1 cellular context compared by ENCODE assay signal in the genomic region with DNA sequence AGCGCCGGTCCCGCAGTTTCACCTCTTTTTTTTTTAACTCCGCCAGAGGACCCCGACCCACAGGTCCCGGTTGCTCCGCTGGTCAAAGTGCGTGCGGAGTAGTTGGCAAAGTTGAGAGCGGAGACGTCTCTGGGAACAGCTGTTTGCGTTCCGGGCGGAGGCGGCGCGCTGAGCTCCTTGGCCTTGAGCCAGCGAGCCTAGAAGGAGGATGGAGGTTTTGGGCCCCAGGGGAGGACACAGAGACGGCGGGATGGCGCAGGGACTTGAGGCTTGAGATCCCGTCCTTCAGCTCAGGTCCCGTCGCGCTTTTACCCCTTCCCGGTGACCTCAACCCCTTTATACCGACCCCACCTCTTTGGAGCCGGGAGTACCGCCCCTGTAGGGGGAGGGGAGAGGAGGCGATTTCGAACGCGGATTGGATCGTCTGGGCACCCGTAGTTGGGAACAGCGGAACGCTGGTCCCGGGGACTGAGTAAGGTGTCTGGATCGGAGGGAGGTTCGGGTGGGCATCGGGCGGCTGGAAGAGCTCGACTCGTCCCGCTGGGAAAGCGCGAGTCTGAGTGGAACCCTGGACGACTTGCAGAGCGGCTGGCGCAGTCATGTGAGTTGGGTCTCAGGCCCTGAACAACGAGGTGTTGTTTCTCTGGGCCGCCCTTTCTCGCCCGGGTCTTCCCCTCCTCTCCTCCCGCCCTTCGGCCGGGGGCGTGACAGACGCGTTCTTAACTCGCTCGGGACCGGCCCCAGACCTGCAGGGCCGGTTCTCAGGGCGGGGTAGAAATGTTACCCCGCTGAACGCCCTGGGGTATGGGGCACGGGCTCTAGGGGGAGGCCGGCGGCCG.
TF ChIP-seq lines count a peak whose summit lies in the region.

A gene with protein sequence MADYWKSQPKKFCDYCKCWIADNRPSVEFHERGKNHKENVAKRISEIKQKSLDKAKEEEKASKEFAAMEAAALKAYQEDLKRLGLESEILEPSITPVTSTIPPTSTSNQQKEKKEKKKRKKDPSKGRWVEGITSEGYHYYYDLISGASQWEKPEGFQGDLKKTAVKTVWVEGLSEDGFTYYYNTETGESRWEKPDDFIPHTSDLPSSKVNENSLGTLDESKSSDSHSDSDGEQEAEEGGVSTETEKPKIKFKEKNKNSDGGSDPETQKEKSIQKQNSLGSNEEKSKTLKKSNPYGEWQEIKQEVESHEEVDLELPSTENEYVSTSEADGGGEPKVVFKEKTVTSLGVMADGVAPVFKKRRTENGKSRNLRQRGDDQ (plus strand): TSS at position 435 of the 839 bp plus-strand sequence. CDS start 165 bp downstream, at position 600.

TF ChIP-seq in HepG2, 621 proteins besides CTCF, POLR2A, EP300 and RAD21 (continued from another document and continues in another):
- TF ChIP-seq, protein P1, sequence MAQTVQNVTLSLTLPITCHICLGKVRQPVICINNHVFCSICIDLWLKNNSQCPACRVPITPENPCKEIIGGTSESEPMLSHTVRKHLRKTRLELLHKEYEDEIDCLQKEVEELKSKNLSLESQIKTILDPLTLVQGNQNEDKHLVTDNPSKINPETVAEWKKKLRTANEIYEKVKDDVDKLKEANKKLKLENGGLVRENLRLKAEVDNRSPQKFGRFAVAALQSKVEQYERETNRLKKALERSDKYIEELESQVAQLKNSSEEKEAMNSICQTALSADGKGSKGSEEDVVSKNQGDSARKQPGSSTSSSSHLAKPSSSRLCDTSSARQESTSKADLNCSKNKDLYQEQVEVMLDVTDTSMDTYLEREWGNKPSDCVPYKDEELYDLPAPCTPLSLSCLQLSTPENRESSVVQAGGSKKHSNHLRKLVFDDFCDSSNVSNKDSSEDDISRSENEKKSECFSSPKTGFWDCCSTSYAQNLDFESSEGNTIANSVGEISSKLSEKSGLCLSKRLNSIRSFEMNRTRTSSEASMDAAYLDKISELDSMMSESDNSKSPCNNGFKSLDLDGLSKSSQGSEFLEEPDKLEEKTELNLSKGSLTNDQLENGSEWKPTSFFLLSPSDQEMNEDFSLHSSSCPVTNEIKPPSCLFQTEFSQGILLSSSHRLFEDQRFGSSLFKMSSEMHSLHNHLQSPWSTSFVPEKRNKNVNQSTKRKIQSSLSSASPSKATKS (CRISPR knock-in tag; IDR thresholded peaks at IDR 0.05), result peak; percentile 87; the same call in 1 of the 2 replicates
- TF ChIP-seq CENPT (CRISPR knock-in tag; IDR thresholded peaks at IDR 0.05; ENCODE audit: low read depth) (no peak), ZNF496 (CRISPR knock-in tag; IDR thresholded peaks at IDR 0.05; ENCODE audit: insufficient replicate concordance) (no peak), TRIM24 (CRISPR knock-in tag; IDR thresholded peaks at IDR 0.05) (no peak), ZZZ3 (CRISPR knock-in tag; IDR thresholded peaks at IDR 0.05; ENCODE audit: borderline replicate concordance) (peak; percentile 74; the same call in 1 of the 2 replicates), BRD4 (CRISPR knock-in tag; IDR thresholded peaks at IDR 0.05) (no peak), SIX4 (CRISPR knock-in tag; IDR thresholded peaks at IDR 0.05) (peak; percentile 16; the same call in 1 of the 2 replicates), ZNF558 (CRISPR knock-in tag; IDR thresholded peaks at IDR 0.05; ENCODE audit: borderline replicate concordance) (peak; percentile 87; the same call in 1 of the 2 replicates), MAFG (CRISPR knock-in tag; IDR thresholded peaks at IDR 0.05) (no peak), SMARCE1 (IDR thresholded peaks at IDR 0.05; ENCODE audit: borderline replicate concordance) (no peak), SMAD1 (CRISPR knock-in tag; IDR thresholded peaks at IDR 0.05; ENCODE audit: borderline replicate concordance, low read depth) (no peak), SMAD9 (CRISPR knock-in tag; IDR thresholded peaks at IDR 0.05) (no peak), RELA (CRISPR knock-in tag; IDR thresholded peaks at IDR 0.05) (no peak), RFX5 (IDR thresholded peaks at IDR 0.05; ENCODE audit: low read depth, low read length) (no peak), DPF2 (CRISPR knock-in tag; IDR thresholded peaks at IDR 0.05; ENCODE audit: borderline replicate concordance, low read depth) (0 out of 2 replicates have a peak, but pooled peaks have one; percentile 12), ZNF10 (CRISPR knock-in tag; IDR thresholded peaks at IDR 0.05; ENCODE audit: borderline replicate concordance, low read depth) (no peak), HDAC6 (IDR thresholded peaks at IDR 0.05; ENCODE audit: low read depth, low read length) (no peak), SCMH1 (CRISPR knock-in tag; IDR thresholded peaks at IDR 0.05; ENCODE audit: borderline replicate concordance) (no peak), KLF16 (CRISPR knock-in tag; IDR thresholded peaks at IDR 0.05) (peak in 1 of 2 experiments; percentile 87; a peak in 2 of 4 replicates), ZBTB21 (CRISPR knock-in tag; IDR thresholded peaks at IDR 0.05) (no peak), HDAC2 (CRISPR knock-in tag; IDR thresholded peaks at IDR 0.05) (peak; percentile 73), RNF2 (conservative IDR thresholded peaks at IDR 0.05; ENCODE audit: low read depth) (peak; percentile 64; the same call in 1 of the 2 replicates), NCOA5 (CRISPR knock-in tag; IDR thresholded peaks at IDR 0.05) (no peak), PPARG (CRISPR knock-in tag; conservative IDR thresholded peaks at IDR 0.05) (no peak), ZNF557 (CRISPR knock-in tag; IDR thresholded peaks at IDR 0.05) (no peak), ZNF616 (CRISPR knock-in tag; IDR thresholded peaks at IDR 0.05; ENCODE audit: low read depth) (no peak), MBNL3 (CRISPR knock-in tag; conservative IDR thresholded peaks at IDR 0.05) (no peak), ZBTB8A (CRISPR knock-in tag; IDR thresholded peaks at IDR 0.05; ENCODE audit: borderline replicate concordance, low read depth) (no peak), HNRNPH1 (optimal IDR thresholded peaks at IDR 0.05; ENCODE audit: low read depth, low read length) (peak; percentile 64), SUZ12 (IDR thresholded peaks at IDR 0.05; ENCODE audit: low read depth, low read length) (no peak), SRY (CRISPR knock-in tag; IDR thresholded peaks at IDR 0.05) (peak; percentile 70; the same call in 1 of the 2 replicates), JUN (CRISPR knock-in tag; IDR thresholded peaks at IDR 0.05) (no peak; the same call in 1 of the 2 replicates), MYNN (CRISPR knock-in tag; IDR thresholded peaks at IDR 0.05; ENCODE audit: low read depth) (no peak; the same call in 1 of the 2 replicates), ZNF547 (CRISPR knock-in tag; IDR thresholded peaks at IDR 0.05) (peak; percentile 72; the same call in 1 of the 2 replicates), ATM (IDR thresholded peaks at IDR 0.05; ENCODE audit: borderline replicate concordance) (no peak)
- TF ChIP-seq, protein P2, sequence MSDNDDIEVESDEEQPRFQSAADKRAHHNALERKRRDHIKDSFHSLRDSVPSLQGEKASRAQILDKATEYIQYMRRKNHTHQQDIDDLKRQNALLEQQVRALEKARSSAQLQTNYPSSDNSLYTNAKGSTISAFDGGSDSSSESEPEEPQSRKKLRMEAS (IDR thresholded peaks at IDR 0.05), result no peak
- TF ChIP-seq, protein P3, sequence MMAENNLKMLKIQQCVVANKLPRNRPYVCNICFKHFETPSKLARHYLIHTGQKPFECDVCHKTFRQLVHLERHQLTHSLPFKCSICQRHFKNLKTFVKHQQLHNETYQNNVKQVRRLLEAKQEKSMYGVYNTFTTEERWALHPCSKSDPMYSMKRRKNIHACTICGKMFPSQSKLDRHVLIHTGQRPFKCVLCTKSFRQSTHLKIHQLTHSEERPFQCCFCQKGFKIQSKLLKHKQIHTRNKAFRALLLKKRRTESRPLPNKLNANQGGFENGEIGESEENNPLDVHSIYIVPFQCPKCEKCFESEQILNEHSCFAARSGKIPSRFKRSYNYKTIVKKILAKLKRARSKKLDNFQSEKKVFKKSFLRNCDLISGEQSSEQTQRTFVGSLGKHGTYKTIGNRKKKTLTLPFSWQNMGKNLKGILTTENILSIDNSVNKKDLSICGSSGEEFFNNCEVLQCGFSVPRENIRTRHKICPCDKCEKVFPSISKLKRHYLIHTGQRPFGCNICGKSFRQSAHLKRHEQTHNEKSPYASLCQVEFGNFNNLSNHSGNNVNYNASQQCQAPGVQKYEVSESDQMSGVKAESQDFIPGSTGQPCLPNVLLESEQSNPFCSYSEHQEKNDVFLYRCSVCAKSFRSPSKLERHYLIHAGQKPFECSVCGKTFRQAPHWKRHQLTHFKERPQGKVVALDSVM (CRISPR knock-in tag; IDR thresholded peaks at IDR 0.05), result peak; percentile 57; the same call in 1 of the 2 replicates
- TF ChIP-seq, protein P4, sequence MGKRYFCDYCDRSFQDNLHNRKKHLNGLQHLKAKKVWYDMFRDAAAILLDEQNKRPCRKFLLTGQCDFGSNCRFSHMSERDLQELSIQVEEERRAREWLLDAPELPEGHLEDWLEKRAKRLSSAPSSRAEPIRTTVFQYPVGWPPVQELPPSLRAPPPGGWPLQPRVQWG (CRISPR knock-in tag; IDR thresholded peaks at IDR 0.05; ENCODE audit: borderline replicate concordance, low read depth), result no peak
- TF ChIP-seq, protein P5, sequence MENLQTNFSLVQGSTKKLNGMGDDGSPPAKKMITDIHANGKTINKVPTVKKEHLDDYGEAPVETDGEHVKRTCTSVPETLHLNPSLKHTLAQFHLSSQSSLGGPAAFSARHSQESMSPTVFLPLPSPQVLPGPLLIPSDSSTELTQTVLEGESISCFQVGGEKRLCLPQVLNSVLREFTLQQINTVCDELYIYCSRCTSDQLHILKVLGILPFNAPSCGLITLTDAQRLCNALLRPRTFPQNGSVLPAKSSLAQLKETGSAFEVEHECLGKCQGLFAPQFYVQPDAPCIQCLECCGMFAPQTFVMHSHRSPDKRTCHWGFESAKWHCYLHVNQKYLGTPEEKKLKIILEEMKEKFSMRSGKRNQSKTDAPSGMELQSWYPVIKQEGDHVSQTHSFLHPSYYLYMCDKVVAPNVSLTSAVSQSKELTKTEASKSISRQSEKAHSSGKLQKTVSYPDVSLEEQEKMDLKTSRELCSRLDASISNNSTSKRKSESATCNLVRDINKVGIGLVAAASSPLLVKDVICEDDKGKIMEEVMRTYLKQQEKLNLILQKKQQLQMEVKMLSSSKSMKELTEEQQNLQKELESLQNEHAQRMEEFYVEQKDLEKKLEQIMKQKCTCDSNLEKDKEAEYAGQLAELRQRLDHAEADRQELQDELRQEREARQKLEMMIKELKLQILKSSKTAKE (CRISPR knock-in tag; IDR thresholded peaks at IDR 0.05; ENCODE audit: borderline replicate concordance), result peak; percentile 67; the same call in 1 of the 2 replicates
- TF ChIP-seq, protein P6, sequence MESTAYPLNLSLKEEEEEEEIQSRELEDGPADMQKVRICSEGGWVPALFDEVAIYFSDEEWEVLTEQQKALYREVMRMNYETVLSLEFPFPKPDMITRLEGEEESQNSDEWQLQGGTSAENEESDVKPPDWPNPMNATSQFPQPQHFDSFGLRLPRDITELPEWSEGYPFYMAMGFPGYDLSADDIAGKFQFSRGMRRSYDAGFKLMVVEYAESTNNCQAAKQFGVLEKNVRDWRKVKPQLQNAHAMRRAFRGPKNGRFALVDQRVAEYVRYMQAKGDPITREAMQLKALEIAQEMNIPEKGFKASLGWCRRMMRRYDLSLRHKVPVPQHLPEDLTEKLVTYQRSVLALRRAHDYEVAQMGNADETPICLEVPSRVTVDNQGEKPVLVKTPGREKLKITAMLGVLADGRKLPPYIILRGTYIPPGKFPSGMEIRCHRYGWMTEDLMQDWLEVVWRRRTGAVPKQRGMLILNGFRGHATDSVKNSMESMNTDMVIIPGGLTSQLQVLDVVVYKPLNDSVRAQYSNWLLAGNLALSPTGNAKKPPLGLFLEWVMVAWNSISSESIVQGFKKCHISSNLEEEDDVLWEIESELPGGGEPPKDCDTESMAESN (CRISPR knock-in tag; conservative IDR thresholded peaks at IDR 0.05), result peak; percentile 58; the same call in 1 of the 2 replicates
- TF ChIP-seq, protein P7, sequence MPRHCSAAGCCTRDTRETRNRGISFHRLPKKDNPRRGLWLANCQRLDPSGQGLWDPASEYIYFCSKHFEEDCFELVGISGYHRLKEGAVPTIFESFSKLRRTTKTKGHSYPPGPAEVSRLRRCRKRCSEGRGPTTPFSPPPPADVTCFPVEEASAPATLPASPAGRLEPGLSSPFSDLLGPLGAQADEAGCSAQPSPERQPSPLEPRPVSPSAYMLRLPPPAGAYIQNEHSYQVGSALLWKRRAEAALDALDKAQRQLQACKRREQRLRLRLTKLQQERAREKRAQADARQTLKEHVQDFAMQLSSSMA (CRISPR knock-in tag; IDR thresholded peaks at IDR 0.05), result no peak
- TF ChIP-seq, protein P8, sequence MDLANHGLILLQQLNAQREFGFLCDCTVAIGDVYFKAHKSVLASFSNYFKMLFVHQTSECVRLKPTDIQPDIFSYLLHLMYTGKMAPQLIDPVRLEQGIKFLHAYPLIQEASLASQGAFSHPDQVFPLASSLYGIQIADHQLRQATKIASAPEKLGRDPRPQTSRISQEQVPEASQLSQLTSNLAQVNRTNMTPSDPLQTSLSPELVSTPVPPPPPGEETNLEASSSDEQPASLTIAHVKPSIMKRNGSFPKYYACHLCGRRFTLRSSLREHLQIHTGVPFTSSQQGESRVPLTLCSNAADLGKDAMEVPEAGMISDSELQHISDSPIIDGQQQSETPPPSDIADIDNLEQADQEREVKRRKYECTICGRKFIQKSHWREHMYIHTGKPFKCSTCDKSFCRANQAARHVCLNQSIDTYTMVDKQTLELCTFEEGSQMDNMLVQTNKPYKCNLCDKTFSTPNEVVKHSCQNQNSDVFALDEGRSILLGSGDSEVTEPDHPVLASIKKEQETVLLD (CRISPR knock-in tag; IDR thresholded peaks at IDR 0.05; ENCODE audit: low read depth), result 0 out of 2 replicates have a peak, but pooled peaks have one; percentile 12
- TF ChIP-seq, protein P9, sequence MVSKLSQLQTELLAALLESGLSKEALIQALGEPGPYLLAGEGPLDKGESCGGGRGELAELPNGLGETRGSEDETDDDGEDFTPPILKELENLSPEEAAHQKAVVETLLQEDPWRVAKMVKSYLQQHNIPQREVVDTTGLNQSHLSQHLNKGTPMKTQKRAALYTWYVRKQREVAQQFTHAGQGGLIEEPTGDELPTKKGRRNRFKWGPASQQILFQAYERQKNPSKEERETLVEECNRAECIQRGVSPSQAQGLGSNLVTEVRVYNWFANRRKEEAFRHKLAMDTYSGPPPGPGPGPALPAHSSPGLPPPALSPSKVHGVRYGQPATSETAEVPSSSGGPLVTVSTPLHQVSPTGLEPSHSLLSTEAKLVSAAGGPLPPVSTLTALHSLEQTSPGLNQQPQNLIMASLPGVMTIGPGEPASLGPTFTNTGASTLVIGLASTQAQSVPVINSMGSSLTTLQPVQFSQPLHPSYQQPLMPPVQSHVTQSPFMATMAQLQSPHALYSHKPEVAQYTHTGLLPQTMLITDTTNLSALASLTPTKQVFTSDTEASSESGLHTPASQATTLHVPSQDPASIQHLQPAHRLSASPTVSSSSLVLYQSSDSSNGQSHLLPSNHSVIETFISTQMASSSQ (IDR thresholded peaks at IDR 0.05; ENCODE audit: low read depth), result peak; percentile 65; the same call in 1 of the 2 replicates
- TF ChIP-seq, protein P9 (CRISPR knock-in tag; IDR thresholded peaks at IDR 0.05; ENCODE audit: borderline replicate concordance), result peak; percentile 88
